ENCODE assay signal across 8 cellular contexts in the genomic region with DNA sequence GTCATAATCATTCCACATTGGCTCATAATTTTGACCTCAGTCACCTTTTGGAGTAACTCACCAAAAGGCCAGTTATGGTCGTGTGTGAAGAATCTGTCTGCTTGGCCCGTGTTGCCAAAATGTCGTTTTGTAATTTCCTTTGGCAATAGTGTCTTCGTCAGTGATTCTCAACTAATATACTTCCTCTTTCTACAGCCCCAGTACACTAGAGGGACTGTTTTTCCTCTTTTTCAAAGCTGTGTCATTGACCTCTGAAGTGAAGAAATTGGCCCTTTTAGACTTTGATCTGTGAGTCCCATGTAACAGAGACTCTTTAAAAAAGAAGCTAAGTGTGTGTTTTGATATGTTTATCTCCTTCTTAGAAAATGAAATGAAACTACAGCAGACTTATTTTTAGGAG. TPM values are rescaled to one million over a fixed set of nuclear protein-coding genes. Genes with fewer than 3 reads are reported as not detected.
DNase-seq lines count a peak whose midpoint lies in the region; ATAC-seq and TF ChIP-seq lines count a peak whose summit lies in the region.

No MANE protein-coding gene starts in this region.

- WGBS in right cardiac atrium: under 1% methylated on average over 4 of the region's 4 CpGs
- 10 to 17% (median 14%) methylated on average over 4 of the region's 4 CpGs for WGBS in stomach, 5 donors

- peaks cover 67 to 82% (median 77%) of the 10 kb centered on the region in 3 donors for H3K4me1 Mint-ChIP-seq in CD8-positive, alpha-beta memory T cell
- H3K4me1 Mint-ChIP-seq in activated CD4-positive, alpha-beta memory T cell treated with anti-CD3 and anti-CD28 coated beads for 36 hours (ENCODE audit: low read depth): peaks cover 68% of the 10 kb centered on the region

- H3K9me3 Mint-ChIP-seq in CD8-positive, alpha-beta memory T cell: no peaks in the 10 kb centered on the region
- H3K9me3 Mint-ChIP-seq in activated CD4-positive, alpha-beta memory T cell treated with anti-CD3 and anti-CD28 coated beads for 36 hours: no peaks in the 10 kb centered on the region

- H3K27ac ChIP-seq in CD8-positive, alpha-beta memory T cell (ENCODE audit: low read depth, low read length): no peak overlapping the region
- H3K27ac ChIP-seq in right cardiac atrium (ENCODE audit: low read length) (no peak overlapping the region), stomach (peak overlapping the region in 4 of 5 donors; percentile 99 to 100 (median 100))

- peaks cover 66% of the 10 kb centered on the region for H3K4me1 ChIP-seq in CD8-positive, alpha-beta memory T cell (ENCODE audit: insufficient read depth, low read length)
- H3K4me1 ChIP-seq in right cardiac atrium (ENCODE audit: control insufficient read depth, insufficient read depth, low read length): peaks cover 16% of the 10 kb centered on the region
- H3K4me1 ChIP-seq in stomach: peaks cover 38 to 83% (median 71%) of the 10 kb centered on the region in 4 donors

- TF ChIP-seq CTCF in stomach (IDR thresholded peaks at IDR 0.05): no peak

- ATAC-seq in HG03135 (IDR thresholded peaks at IDR 0.05; ENCODE audit: unreplicated experiment): peak; percentile 39
- peak; percentile 46 to 53 for ATAC-seq in right cardiac atrium
- ATAC-seq in GM19467 (IDR thresholded peaks at IDR 0.05; ENCODE audit: unreplicated experiment): no peak

- DNase-seq in CD8-positive, alpha-beta memory T cell: no peak
- no peak for DNase-seq in activated CD4-positive, alpha-beta memory T cell treated with anti-CD3 and anti-CD28 coated beads for 36 hours
- DNase-seq in right cardiac atrium: peak in 1 of 3 donors; percentile 42
- no peak for DNase-seq in stomach
- no peak for DNase-seq in stimulated activated CD4-positive, alpha-beta T cell treated with anti-CD3 and anti-CD28 coated beads, Interleukin-4, amount 100 ng/mL, for 24 hours
- DNase-seq in NCI-H2107 (lab: John Stamatoyannopoulos, UW): no peak

- POLR2A ChIA-PET in CD8-positive, alpha-beta memory T cell (lab: Charles Lee): interaction anchor here (1.0 to 1.2 kb wide), 2 partner anchors 9 to 19 kb away, joined by 3 read pairs; no protein-coding TSS in a partner anchor
- POLR2A ChIA-PET in activated CD4-positive, alpha-beta memory T cell treated with anti-CD3 and anti-CD28 coated beads for 36 hours (lab: Charles Lee): interaction anchor here (1.2 kb wide), 1 partner anchor 26 kb away, joined by 3 read pairs; no protein-coding TSS in a partner anchor

- no peaks in the 10 kb centered on the region for H3K9me3 ChIP-seq in CD8-positive, alpha-beta memory T cell (ENCODE audit: low read length)
- H3K9me3 ChIP-seq in right cardiac atrium (ENCODE audit: control insufficient read depth, low read length) (no peaks in the 10 kb centered on the region), stomach (no peaks in the 10 kb centered on the region)

- H3K4me3 Mint-ChIP-seq in CD8-positive, alpha-beta memory T cell: peak overlapping the region; percentile 32 to 79 (median 50)
- no peak overlapping the region for H3K4me3 Mint-ChIP-seq in activated CD4-positive, alpha-beta memory T cell treated with anti-CD3 and anti-CD28 coated beads for 36 hours

- CTCF ChIA-PET in CD8-positive, alpha-beta memory T cell (lab: Charles Lee): interaction anchor here (1.6 to 2.1 kb wide), 2 partner anchors 11 to 218 kb away, joined by 3 to 7 read pairs; no protein-coding TSS in a partner anchor
- CTCF ChIA-PET in activated CD4-positive, alpha-beta memory T cell treated with anti-CD3 and anti-CD28 coated beads for 36 hours (lab: Charles Lee): interaction anchor here (0.7 to 1.2 kb wide), 5 partner anchors 11 to 452 kb away, joined by 3 read pairs; no protein-coding TSS in a partner anchor

- intact Hi-C loops in activated CD4-positive, alpha-beta memory T cell treated with anti-CD3 and anti-CD28 coated beads for 36 hours (cut with micrococcal nuclease): loop anchor here (1.0 to 5.0 kb wide), 6 partner anchors 15 to 317 kb away; no protein-coding TSS in a partner anchor
- intact Hi-C loops in right cardiac atrium (cut with DNase I): loop anchor here in 2 of 4 donors (10.0 kb wide), 1 partner anchor 89 kb away; no protein-coding TSS in a partner anchor
- intact Hi-C loops in stomach (cut with DNase I; ENCODE audit: low total_unique reads): no loop called here

- H3K27me3 Mint-ChIP-seq in CD8-positive, alpha-beta memory T cell: peaks cover 0 to 8% of the 10 kb centered on the region in 2 donors
- H3K27me3 Mint-ChIP-seq in activated CD4-positive, alpha-beta memory T cell treated with anti-CD3 and anti-CD28 coated beads for 36 hours: no peaks in the 10 kb centered on the region

- TF ChIP-seq POLR2A in stomach (IDR thresholded peaks at IDR 0.05): no peak

- no peak overlapping the region for H3K4me3 ChIP-seq in CD8-positive, alpha-beta memory T cell (ENCODE audit: low read length)
- no peak overlapping the region for H3K4me3 ChIP-seq in right cardiac atrium (ENCODE audit: low read length)
- peak overlapping the region in 3 of 4 donors; percentile 89 to 92 (median 91) for H3K4me3 ChIP-seq in stomach

- H3K27ac Mint-ChIP-seq in CD8-positive, alpha-beta memory T cell: peak overlapping the region; percentile 25 to 97 (median 76)
- peak overlapping the region; percentile 70 for H3K27ac Mint-ChIP-seq in activated CD4-positive, alpha-beta memory T cell treated with anti-CD3 and anti-CD28 coated beads for 36 hours

- H3K36me3 Mint-ChIP-seq in CD8-positive, alpha-beta memory T cell: peaks cover 5 to 52% (median 16%) of the 10 kb centered on the region in 3 donors
- H3K36me3 Mint-ChIP-seq in activated CD4-positive, alpha-beta memory T cell treated with anti-CD3 and anti-CD28 coated beads for 36 hours: peaks cover 36% of the 10 kb centered on the region

- H3K27me3 ChIP-seq in CD8-positive, alpha-beta memory T cell (ENCODE audit: insufficient read depth, low read length, poor library complexity, severe bottlenecking): no peaks in the 10 kb centered on the region
- H3K27me3 ChIP-seq in right cardiac atrium (ENCODE audit: control insufficient read depth, insufficient read depth) (no peaks in the 10 kb centered on the region), stomach (no peaks in the 10 kb centered on the region)

- peaks cover 5% of the 10 kb centered on the region for H3K36me3 ChIP-seq in CD8-positive, alpha-beta memory T cell (ENCODE audit: insufficient read depth, low read length)
- peaks cover 26 to 50% (median 43%) of the 10 kb centered on the region in 4 donors for H3K36me3 ChIP-seq in stomach

- no peak for TF ChIP-seq EP300 in stomach (IDR thresholded peaks at IDR 0.05)

RNA-seq across cellular contexts. Expression of a gene that starts 5.2 kb away (rescaled TPM):
- total RNA-seq in CD8-positive, alpha-beta memory T cell: 10 to 100 TPM; 14.1 to 15.0 TPM
- 31.1 TPM for polyA plus RNA-seq in CD8-positive, alpha-beta memory T cell
- 1 to 10 TPM; 5.4 to 6.5 TPM for total RNA-seq in activated CD4-positive, alpha-beta memory T cell treated with anti-CD3 and anti-CD28 coated beads for 36 hours
- 10 to 100 TPM; 33.2 to 50.0 (median 39.8) TPM for total RNA-seq in right cardiac atrium
- 16.4 TPM for polyA plus RNA-seq in right cardiac atrium
- 10 to 100 TPM; 33.3 to 89.8 (median 78.6) TPM for total RNA-seq in stomach
- polyA plus RNA-seq in stomach: 10 to 100 TPM; 13.0 to 21.2 (median 14.4) TPM

Comparison
In these comparisons a context has a peak if more than half of its experiments do, and no peak if none do; other contexts are left out.
1. H3K27ac ChIP-seq: peak in stomach (4 of 5); none in CD8-positive, alpha-beta memory T cell (single experiment) and right cardiac atrium (single experiment).
2. H3K4me3 ChIP-seq: peak in stomach (3 of 4); none in CD8-positive, alpha-beta memory T cell (single experiment) and right cardiac atrium (single experiment).